10 cellular contexts compared by ENCODE assay signal in the genomic region with DNA sequence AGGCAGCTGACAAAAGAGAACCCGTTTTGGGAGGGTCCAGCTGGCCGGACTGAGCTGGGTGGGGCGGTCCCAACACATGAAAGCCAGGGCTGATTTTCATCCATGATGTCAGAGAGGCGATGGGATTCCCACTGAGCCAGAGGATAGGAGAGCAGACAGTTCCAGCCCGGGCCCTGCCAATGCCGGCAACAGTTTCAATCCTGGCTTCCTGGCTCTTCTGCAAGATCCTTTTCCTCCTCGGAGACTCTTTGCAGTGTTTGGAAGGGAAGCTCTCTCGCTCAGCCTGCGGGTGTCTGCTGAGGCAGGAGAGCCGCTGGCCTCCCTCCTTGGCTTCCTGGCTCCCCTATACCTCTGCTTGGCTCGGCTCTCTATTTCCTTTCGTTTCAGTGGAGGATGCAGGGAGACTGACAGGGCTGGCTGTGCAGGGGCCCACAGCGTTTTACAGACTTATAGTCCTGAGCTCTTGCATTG.
DNase-seq lines count a peak whose midpoint lies in the region; ATAC-seq lines count a peak whose summit lies in the region.
"Had no signal": no experiment of that assay in that cellular context is flagged by ENCODE, and none has a peak within 500 bp of the region (broad histone marks: within the 10 kb centered on the region; RNA-seq: fewer than 3 reads in every experiment).

No MANE protein-coding gene starts in this region.

- ATAC-seq in Right ventricle myocardium inferior, result peak; percentile 95
- ATAC-seq in esophagus mucosa, result peak; percentile 50
- ATAC-seq in activated T-helper 17 cell treated with anti-CD3 and anti-CD28 coated beads, Interleukin-2, amount 50 U/mL, for 72 hours (replicated peaks), result no peak

- peak; percentile 81 for DNase-seq in Right ventricle myocardium inferior (ENCODE audit: missing footprints)
- no peak for DNase-seq in cardiac septum (ENCODE audit: low spot score)
- DNase-seq in iPS-NIHi11 (ENCODE audit: low spot score), result no peak
- DNase-seq in NCI-H2227 treated with DMSO at 0.1 percent for 48 hours (lab: John Stamatoyannopoulos, UW), result no peak
- no peak for DNase-seq in NCI-H146 treated with DMSO at 0.1 percent for 48 hours (lab: John Stamatoyannopoulos, UW; ENCODE audit: unreplicated experiment)
- DNase-seq: NCI-H1694 treated with DMSO at 0.1 percent for 48 hours had no signal

- H3K27me3 Mint-ChIP-seq in activated T-helper 17 cell treated with anti-CD3 and anti-CD28 coated beads, Interleukin-2, amount 50 U/mL, for 72 hours, result peaks cover 3% of the 10 kb centered on the region

- peaks cover 16% of the 10 kb centered on the region for H3K4me1 ChIP-seq in muscle layer of colon (ENCODE audit: insufficient read depth, low read length)

- H3K27ac Mint-ChIP-seq in activated T-helper 17 cell treated with anti-CD3 and anti-CD28 coated beads, Interleukin-2, amount 50 U/mL, for 72 hours, result no peak overlapping the region

- H3K27me3 ChIP-seq in muscle layer of colon (ENCODE audit: control insufficient read depth in 1 of 2, insufficient read depth in 2 of 2, low read length in 2 of 2), result no peaks in the 10 kb centered on the region
- H3K27me3 ChIP-seq: neutrophil had no signal

- H3K9me3 Mint-ChIP-seq in activated T-helper 17 cell treated with anti-CD3 and anti-CD28 coated beads, Interleukin-2, amount 50 U/mL, for 72 hours, result peaks cover 4% of the 10 kb centered on the region

- H3K9me3 ChIP-seq in muscle layer of colon (ENCODE audit: low read length), result no peaks in the 10 kb centered on the region
- H3K9me3 ChIP-seq: neutrophil had no signal

- H3K27ac ChIP-seq in muscle layer of colon (ENCODE audit: low read depth, low read length), result peak overlapping the region; percentile 70
- H3K27ac ChIP-seq: neutrophil had no signal

- H3K4me3 ChIP-seq in muscle layer of colon (ENCODE audit: low read depth in 1 of 2, low read length in 2 of 2), result peak overlapping the region in 1 of 2 donors; percentile 60

- intact Hi-C loops in Right ventricle myocardium inferior (cut with DNase I), result loop anchor here (10.0 kb wide), 1 partner anchor 59 kb away; no protein-coding TSS in a partner anchor
- intact Hi-C loops in cardiac septum (cut with DNase I), result no loop called here

- no peaks in the 10 kb centered on the region for H3K36me3 ChIP-seq in muscle layer of colon (ENCODE audit: insufficient read depth, low read length)
- H3K36me3 ChIP-seq: neutrophil had no signal

- no peak overlapping the region for H3K4me3 Mint-ChIP-seq in activated T-helper 17 cell treated with anti-CD3 and anti-CD28 coated beads, Interleukin-2, amount 50 U/mL, for 72 hours

- H3K4me1 Mint-ChIP-seq in activated T-helper 17 cell treated with anti-CD3 and anti-CD28 coated beads, Interleukin-2, amount 50 U/mL, for 72 hours, result no peaks in the 10 kb centered on the region

- H3K36me3 Mint-ChIP-seq in activated T-helper 17 cell treated with anti-CD3 and anti-CD28 coated beads, Interleukin-2, amount 50 U/mL, for 72 hours (ENCODE audit: low read depth), result no peaks in the 10 kb centered on the region

- H3K9ac ChIP-seq in muscle layer of colon (ENCODE audit: low read length), result peak overlapping the region; percentile 23
